In genomic region chr18:79326413-79327198, GRCh38 we compare ENCODE assay signal across 16 cellular contexts.
DNase-seq lines count a peak whose midpoint lies in the region; ATAC-seq lines count a peak whose summit lies in the region.
"Had no signal": no experiment of that assay in that cellular context is flagged by ENCODE, and none has a peak within 500 bp of the region (broad histone marks: within the 10 kb centered on the region; RNA-seq: fewer than 3 reads in every experiment).

No MANE protein-coding gene starts in this region.

- intact Hi-C loops in activated T-helper 1 cell treated with anti-CD3 and anti-CD28 coated beads, Interleukin-12 subunit alpha, Interleukin-12 subunit beta, Interleukin-2, Interleukin-4 antibody, amounts not matched to agents 30 ng/mL and 10 ng/mL and 1 ng/mL, durations not matched to agents 14 hours and 24 hours and 36 hours (cut with micrococcal nuclease): no loop called here

- H3K36me3 Mint-ChIP-seq in central memory CD8-positive, alpha-beta T cell (ENCODE audit: insufficient read depth): peaks cover 23% of the 10 kb centered on the region
- peaks cover 3% of the 10 kb centered on the region for H3K36me3 Mint-ChIP-seq in activated T-helper 1 cell treated with anti-CD3 and anti-CD28 coated beads, Interleukin-12 subunit alpha, Interleukin-12 subunit beta, Interleukin-2, Interleukin-4 antibody, amounts not matched to agents 30 ng/mL and 10 ng/mL and 1 ng/mL, durations not matched to agents 14 hours and 24 hours and 36 hours (ENCODE audit: low read depth)

- peak overlapping the region; percentile 54 for H3K27ac Mint-ChIP-seq in central memory CD8-positive, alpha-beta T cell (ENCODE audit: low read depth)
- H3K27ac Mint-ChIP-seq in activated T-helper 1 cell treated with anti-CD3 and anti-CD28 coated beads, Interleukin-12 subunit alpha, Interleukin-12 subunit beta, Interleukin-2, Interleukin-4 antibody, amounts not matched to agents 30 ng/mL and 10 ng/mL and 1 ng/mL, durations not matched to agents 14 hours and 24 hours and 36 hours: no peak overlapping the region

- peak overlapping the region; percentile 50 for H3K4me3 Mint-ChIP-seq in central memory CD8-positive, alpha-beta T cell
- H3K4me3 Mint-ChIP-seq in activated T-helper 1 cell treated with anti-CD3 and anti-CD28 coated beads, Interleukin-12 subunit alpha, Interleukin-12 subunit beta, Interleukin-2, Interleukin-4 antibody, amounts not matched to agents 30 ng/mL and 10 ng/mL and 1 ng/mL, durations not matched to agents 14 hours and 24 hours and 36 hours: no peak overlapping the region
- H3K4me3 Mint-ChIP-seq: naive B cell had no signal

- peak; percentile 76 for ATAC-seq in central memory CD8-positive, alpha-beta T cell (replicated peaks; ENCODE audit: extremely low read depth, poor library complexity, severe bottlenecking)
- ATAC-seq in GM19023 (IDR thresholded peaks at IDR 0.05; ENCODE audit: unreplicated experiment): no peak
- ATAC-seq: K562 had no signal

- DNase-seq in NCI-H146 (lab: John Stamatoyannopoulos, UW) (peak; percentile 15), NCI-H146 treated with DMSO at 0.1 percent for 48 hours (lab: John Stamatoyannopoulos, UW; ENCODE audit: unreplicated experiment) (no peak), NCI-H2107 treated with DMSO at 0.1 percent for 48 hours (lab: John Stamatoyannopoulos, UW; ENCODE audit: unreplicated experiment) (peak; percentile 73), non-pigmented ciliary epithelial cell (ENCODE audit: low read depth) (peak; percentile 19), NAMALWA (ENCODE audit: low spot score) (no peak)
- DNase-seq in central memory CD8-positive, alpha-beta T cell (ENCODE audit: low spot score in 2 of 2): no peak
- no peak for DNase-seq in activated T-helper 1 cell treated with anti-CD3 and anti-CD28 coated beads, Interleukin-12 subunit alpha, Interleukin-12 subunit beta, Interleukin-2, Interleukin-4 antibody, amounts not matched to agents 30 ng/mL and 10 ng/mL and 1 ng/mL, durations not matched to agents 14 hours and 24 hours and 36 hours (ENCODE audit: low spot score)
- DNase-seq: C1 segment of cervical spinal cord; DND-41; naive B cell; NCI-H345; psoas muscle; SHP77; stimulated activated naive CD4-positive, alpha-beta T cell had no signal

- peaks cover 6% of the 10 kb centered on the region for H3K9me3 Mint-ChIP-seq in central memory CD8-positive, alpha-beta T cell
- peaks cover 4% of the 10 kb centered on the region for H3K9me3 Mint-ChIP-seq in activated T-helper 1 cell treated with anti-CD3 and anti-CD28 coated beads, Interleukin-12 subunit alpha, Interleukin-12 subunit beta, Interleukin-2, Interleukin-4 antibody, amounts not matched to agents 30 ng/mL and 10 ng/mL and 1 ng/mL, durations not matched to agents 14 hours and 24 hours and 36 hours

- peaks cover 30% of the 10 kb centered on the region for H3K4me1 Mint-ChIP-seq in central memory CD8-positive, alpha-beta T cell
- peaks cover 5% of the 10 kb centered on the region for H3K4me1 Mint-ChIP-seq in activated T-helper 1 cell treated with anti-CD3 and anti-CD28 coated beads, Interleukin-12 subunit alpha, Interleukin-12 subunit beta, Interleukin-2, Interleukin-4 antibody, amounts not matched to agents 30 ng/mL and 10 ng/mL and 1 ng/mL, durations not matched to agents 14 hours and 24 hours and 36 hours (ENCODE audit: low read depth)

- H3K27me3 Mint-ChIP-seq in central memory CD8-positive, alpha-beta T cell: no peaks in the 10 kb centered on the region
- no peaks in the 10 kb centered on the region for H3K27me3 Mint-ChIP-seq in activated T-helper 1 cell treated with anti-CD3 and anti-CD28 coated beads, Interleukin-12 subunit alpha, Interleukin-12 subunit beta, Interleukin-2, Interleukin-4 antibody, amounts not matched to agents 30 ng/mL and 10 ng/mL and 1 ng/mL, durations not matched to agents 14 hours and 24 hours and 36 hours (ENCODE audit: insufficient read depth)
- H3K27me3 Mint-ChIP-seq: naive B cell had no signal

Comparison
In these comparisons a context has a peak if more than half of its experiments do, and no peak if none do; other contexts are left out.
1. DNase-seq: peak in NCI-H146 (single experiment), NCI-H2107 treated with DMSO at 0.1 percent for 48 hours (single experiment) and non-pigmented ciliary epithelial cell (single experiment); none in NCI-H146 treated with DMSO at 0.1 percent for 48 hours (single experiment), central memory CD8-positive, alpha-beta T cell (0 of 2), activated T-helper 1 cell treated with anti-CD3 and anti-CD28 coated beads, Interleukin-12 subunit alpha, Interleukin-12 subunit beta, Interleukin-2, Interleukin-4 antibody, amounts not matched to agents 30 ng/mL and 10 ng/mL and 1 ng/mL, durations not matched to agents 14 hours and 24 hours and 36 hours (single experiment) and NAMALWA (single experiment).